Comparison of ENCODE assay signal across 10 cellular contexts in genomic region chr5:62340392-62340791, GRCh38. TPM values are rescaled to one million over a fixed set of nuclear protein-coding genes. Genes with fewer than 3 reads are reported as not detected.
DNase-seq lines count a peak whose midpoint lies in the region; ATAC-seq and TF ChIP-seq lines count a peak whose summit lies in the region.
"Had no signal": no experiment of that assay in that cellular context is flagged by ENCODE, and none has a peak within 500 bp of the region (broad histone marks: within the 10 kb centered on the region; RNA-seq: fewer than 3 reads in every experiment).

No MANE protein-coding gene starts in this region.

- no peak overlapping the region for H3K27ac Mint-ChIP-seq in memory B cell

- ATAC-seq in memory B cell (ENCODE audit: low read depth) (peak; percentile 70), HG03521 (IDR thresholded peaks at IDR 0.05; ENCODE audit: unreplicated experiment) (no peak)
- ATAC-seq: T-cell had no signal

- H3K4me1 Mint-ChIP-seq in memory B cell, result peaks cover 39% of the 10 kb centered on the region

- in situ Hi-C loops in astrocyte of the spinal cord (cut with HindIII; ENCODE audit: low sequenced_read_pairs), result no loop called here

- no peak overlapping the region for H3K4me3 ChIP-seq in astrocyte of the spinal cord (ENCODE audit: low read depth, low read length)

- DNase-seq in EH (ENCODE audit: low read depth) (peak; percentile 6), HT-29 (ENCODE audit: low spot score) (peak; percentile 51), astrocyte of the spinal cord (ENCODE audit: low read depth, low spot score) (peak; percentile 11), memory B cell (ENCODE audit: low spot score in 2 of 2) (no peak), 8988T (no peak), NCI-H446 treated with DMSO at 0.1 percent for 48 hours (lab: John Stamatoyannopoulos, UW) (no peak), SKM-1 treated with dmso at 0.1 percent for 144 hours (lab: John Stamatoyannopoulos, UW; ENCODE audit: unreplicated experiment) (no peak)
- DNase-seq: islet precursor cell had no signal

- no peaks in the 10 kb centered on the region for H3K27me3 Mint-ChIP-seq in memory B cell
- H3K27me3 Mint-ChIP-seq: T-cell had no signal

- H3K36me3 Mint-ChIP-seq in memory B cell, result peaks cover 5% of the 10 kb centered on the region
- H3K36me3 Mint-ChIP-seq: T-cell had no signal

- peak; percentile 55 for TF ChIP-seq CTCF in astrocyte of the spinal cord (IDR thresholded peaks at IDR 0.05; ENCODE audit: low read depth, low read length)

- H3K9me3 Mint-ChIP-seq in memory B cell, result no peaks in the 10 kb centered on the region
- H3K9me3 Mint-ChIP-seq: T-cell had no signal

- no peak overlapping the region for H3K4me3 Mint-ChIP-seq in memory B cell

RNA-seq across cellular contexts. Expression of gene KIF2A, which starts 34.4 kb away (rescaled TPM):
- 14.9 and 15.4 TPM in 2 replicates for total RNA-seq in HT-29 (2014; rRNA removed; shearing (Covaris generic))

Comparison
In these comparisons a context has a peak if more than half of its experiments do, and no peak if none do; other contexts are left out.
1. DNase-seq: peak in EH (single experiment), HT-29 (single experiment) and astrocyte of the spinal cord (single experiment); none in memory B cell (0 of 2), 8988T (single experiment), NCI-H446 treated with DMSO at 0.1 percent for 48 hours (single experiment) and SKM-1 treated with dmso at 0.1 percent for 144 hours (single experiment).